ENCODE assay signal across 24 cellular contexts in the genomic region with DNA sequence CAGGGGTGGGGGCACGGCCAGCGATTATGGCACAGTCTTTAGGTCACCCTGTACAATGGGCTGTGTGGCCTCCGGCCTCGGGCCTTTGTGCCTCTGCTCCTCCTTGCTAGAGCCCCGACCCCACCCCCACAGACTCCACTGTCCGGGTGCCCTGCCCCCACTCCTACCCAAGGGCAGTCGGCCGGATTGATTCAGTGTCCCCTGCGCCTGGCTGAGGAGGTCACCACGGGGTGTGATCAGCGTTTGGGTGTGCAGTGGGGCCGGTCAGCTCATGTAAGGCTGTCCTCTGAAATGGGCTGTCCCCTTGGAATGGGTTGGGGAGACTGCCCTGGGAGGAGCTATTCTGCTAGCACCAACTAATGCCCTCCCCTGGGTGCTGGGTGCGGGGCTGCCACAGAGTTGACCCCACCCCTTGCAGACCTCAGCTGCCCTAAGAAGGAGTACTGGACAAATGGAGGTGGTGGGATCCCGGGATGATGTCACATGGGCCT. TPM values are rescaled to one million over a fixed set of nuclear protein-coding genes. Genes with fewer than 3 reads are reported as not detected.
DNase-seq lines count a peak whose midpoint lies in the region; ATAC-seq and TF ChIP-seq lines count a peak whose summit lies in the region.
"Had no signal": no experiment of that assay in that cellular context is flagged by ENCODE, and none has a peak within 500 bp of the region (broad histone marks: within the 10 kb centered on the region; RNA-seq: fewer than 3 reads in every experiment).

No MANE protein-coding gene starts in this region.

- H3K9me3 ChIP-seq in T-helper 17 cell (ENCODE audit: control insufficient read depth, low read length, poor library complexity, severe bottlenecking) (no peaks in the 10 kb centered on the region), vagina (no peaks in the 10 kb centered on the region)

- no peak overlapping the region for H3K27ac Mint-ChIP-seq in activated CD4-positive, alpha-beta T cell treated with anti-CD3 and anti-CD28 coated beads for 36 hours
- no peak overlapping the region for H3K27ac Mint-ChIP-seq in T-helper 17 cell
- H3K27ac Mint-ChIP-seq: activated naive CD8-positive, alpha-beta T cell treated with anti-CD3 and anti-CD28 coated beads for 36 hours; B cell; immature natural killer cell had no signal

- no peak for TF ChIP-seq CTCF in vagina (IDR thresholded peaks at IDR 0.05)

- POLR2A ChIA-PET in activated CD4-positive, alpha-beta T cell treated with anti-CD3 and anti-CD28 coated beads for 36 hours (lab: Charles Lee), result no interaction called here

- CTCF ChIA-PET in activated CD4-positive, alpha-beta T cell treated with anti-CD3 and anti-CD28 coated beads for 36 hours (lab: Charles Lee), result interaction anchor here (0.9 kb wide), 1 partner anchor 10 kb away, joined by 4 read pairs; no protein-coding TSS in a partner anchor

- H3K27ac ChIP-seq in vagina, result no peak overlapping the region

- peak; percentile 1 for DNase-seq in activated CD4-positive, alpha-beta T cell treated with anti-CD3 and anti-CD28 coated beads for 36 hours
- DNase-seq in activated CD4-positive, alpha-beta T cell treated with anti-CD3 and anti-CD28 coated beads, Interleukin-2, amount 50 U/mL, for 48 hours, result no peak
- DNase-seq in T-helper 17 cell, result peak in 2 of 3 donors; percentile 3 to 9
- peak; percentile 19 for DNase-seq in left ventricle myocardium superior
- DNase-seq in sciatic nerve (ENCODE audit: low spot score), result peak; percentile 44
- DNase-seq in NCI-H226, result no peak
- DNase-seq in vagina (ENCODE audit: extremely low spot score in 2 of 2), result no peak
- no peak for DNase-seq in mesenteric fat pad (ENCODE audit: low spot score)
- DNase-seq: activated CD4-positive, alpha-beta T cell treated with anti-CD3 and anti-CD28 coated beads for 1 hour; cortex of kidney; DND-41; immature natural killer cell; mammary epithelial cell; naive B cell; NCI-H1092; NCI-H2029 treated with DMSO at 0.1 percent for 48 hours; NCI-H510A treated with DMSO at 0.1 percent for 48 hours; stimulated activated CD4-positive, alpha-beta T cell treated with anti-CD3 and anti-CD28 coated beads, Interleukin-4, amount 100 ng/mL, for 4 hours had no signal

- H3K4me3 ChIP-seq in vagina, result no peak overlapping the region

- no peaks in the 10 kb centered on the region for H3K36me3 Mint-ChIP-seq in activated CD4-positive, alpha-beta T cell treated with anti-CD3 and anti-CD28 coated beads for 36 hours (ENCODE audit: low read depth)
- H3K36me3 Mint-ChIP-seq in T-helper 17 cell (ENCODE audit: low read depth), result no peaks in the 10 kb centered on the region
- H3K36me3 Mint-ChIP-seq: activated naive CD8-positive, alpha-beta T cell treated with anti-CD3 and anti-CD28 coated beads for 36 hours; immature natural killer cell; naive B cell had no signal

- no peaks in the 10 kb centered on the region for H3K4me1 Mint-ChIP-seq in activated CD4-positive, alpha-beta T cell treated with anti-CD3 and anti-CD28 coated beads for 36 hours
- peaks cover 3% of the 10 kb centered on the region for H3K4me1 Mint-ChIP-seq in T-helper 17 cell
- H3K4me1 Mint-ChIP-seq: activated naive CD8-positive, alpha-beta T cell treated with anti-CD3 and anti-CD28 coated beads for 36 hours; B cell; immature natural killer cell; naive B cell had no signal

- no peaks in the 10 kb centered on the region for H3K27me3 ChIP-seq in vagina

- peaks cover 17% of the 10 kb centered on the region for H3K4me1 ChIP-seq in vagina

- H3K36me3 ChIP-seq in vagina, result no peaks in the 10 kb centered on the region

- no peak for ATAC-seq in activated CD4-positive, alpha-beta T cell treated with anti-CD3 and anti-CD28 coated beads for 36 hours
- ATAC-seq in T-helper 17 cell (no peak), left ventricle myocardium superior (no peak), sciatic nerve (no peak)

- no peaks in the 10 kb centered on the region for H3K9me3 Mint-ChIP-seq in activated CD4-positive, alpha-beta T cell treated with anti-CD3 and anti-CD28 coated beads for 36 hours (ENCODE audit: low read depth)
- H3K9me3 Mint-ChIP-seq: activated naive CD8-positive, alpha-beta T cell treated with anti-CD3 and anti-CD28 coated beads for 36 hours; immature natural killer cell; naive B cell had no signal

- no peak for TF ChIP-seq POLR2A in vagina (IDR thresholded peaks at IDR 0.05)

- H3K4me3 Mint-ChIP-seq in activated CD4-positive, alpha-beta T cell treated with anti-CD3 and anti-CD28 coated beads for 36 hours, result no peak overlapping the region
- H3K4me3 Mint-ChIP-seq in T-helper 17 cell, result no peak overlapping the region
- H3K4me3 Mint-ChIP-seq: activated naive CD8-positive, alpha-beta T cell treated with anti-CD3 and anti-CD28 coated beads for 36 hours; B cell; immature natural killer cell; naive B cell had no signal

- intact Hi-C loops in activated CD4-positive, alpha-beta T cell treated with anti-CD3 and anti-CD28 coated beads for 36 hours (cut with DNase I, micrococcal nuclease), result no loop called here
- intact Hi-C loops in left ventricle myocardium superior (cut with micrococcal nuclease) (no loop called here), sciatic nerve (cut with DNase I) (no loop called here), vagina (cut with DNase I) (no loop called here)

- H3K27me3 Mint-ChIP-seq in activated CD4-positive, alpha-beta T cell treated with anti-CD3 and anti-CD28 coated beads for 36 hours, result no peaks in the 10 kb centered on the region
- no peaks in the 10 kb centered on the region for H3K27me3 Mint-ChIP-seq in T-helper 17 cell
- H3K27me3 Mint-ChIP-seq: activated naive CD8-positive, alpha-beta T cell treated with anti-CD3 and anti-CD28 coated beads for 36 hours had no signal

RNA-seq across cellular contexts. Expression of gene ASPG, which starts 23.1 kb away (rescaled TPM):
- total RNA-seq in activated CD4-positive, alpha-beta T cell treated with anti-CD3 and anti-CD28 coated beads for 36 hours, result not detected
- not detected for total RNA-seq in T-helper 17 cell
- 28.2 TPM for total RNA-seq in left ventricle myocardium superior
- total RNA-seq in sciatic nerve, result 4.6 TPM
- total RNA-seq in vagina, result 3.7 TPM
- total RNA-seq in mesenteric fat pad, result 1.1 TPM
- total RNA-seq: A172; activated CD8-positive, alpha-beta memory T cell treated with anti-CD3 and anti-CD28 coated beads for 36 hours; activated naive CD8-positive, alpha-beta T cell treated with anti-CD3 and anti-CD28 coated beads for 36 hours; B cell; RPMI7951 had no signal

RNA-seq across cellular contexts. Expression of gene KIF26A, which starts 29.8 kb away (rescaled TPM):
- under 1 TPM; 0.21 to 0.28 TPM for total RNA-seq in activated CD4-positive, alpha-beta T cell treated with anti-CD3 and anti-CD28 coated beads for 36 hours
- total RNA-seq in T-helper 17 cell (1 to 10 TPM; 3.9 to 4.7 TPM), left ventricle myocardium superior (6.0 TPM), sciatic nerve (10.4 TPM), vagina (2.7 TPM), mesenteric fat pad (3.2 TPM)
- total RNA-seq: B cell, LHCN-M2, RPMI7951 had no signal

Comparison
In these comparisons a context has a peak if more than half of its experiments do, and no peak if none do; other contexts are left out.
1. DNase-seq: peak in activated CD4-positive, alpha-beta T cell treated with anti-CD3 and anti-CD28 coated beads for 36 hours (single experiment), T-helper 17 cell (2 of 3), left ventricle myocardium superior (single experiment) and sciatic nerve (single experiment); none in activated CD4-positive, alpha-beta T cell treated with anti-CD3 and anti-CD28 coated beads, Interleukin-2, amount 50 U/mL, for 48 hours (0 of 2), NCI-H226 (single experiment), vagina (0 of 2) and mesenteric fat pad (single experiment).